In genomic region chr20:32761831-32762753, GRCh38 we compare ENCODE assay signal across 1 cellular context.
TF ChIP-seq lines count a peak whose summit lies in the region.

DNMT3B (plus strand) TSS chr20:32762385; CDS start chr20:32780324, 17,939 bp downstream.

TF ChIP-seq in HepG2, 621 proteins besides CTCF, POLR2A, EP300 and RAD21 (continued from another document):
- TF ChIP-seq ZNF264 (CRISPR knock-in tag; IDR thresholded peaks at IDR 0.05) = no peak
- TF ChIP-seq SMAD9 (CRISPR knock-in tag; IDR thresholded peaks at IDR 0.05) = no peak
- peak; percentile 56 for TF ChIP-seq PHF20 (CRISPR knock-in tag; IDR thresholded peaks at IDR 0.05)
- no peak for TF ChIP-seq ZNF432 (CRISPR knock-in tag; IDR thresholded peaks at IDR 0.05; ENCODE audit: borderline replicate concordance)
- peak; percentile 41; the same call in 1 of the 2 replicates for TF ChIP-seq ZNF629 (CRISPR knock-in tag; conservative IDR thresholded peaks at IDR 0.05)
- no peak for TF ChIP-seq ZNF329 (CRISPR knock-in tag; IDR thresholded peaks at IDR 0.05; ENCODE audit: low read depth)
- TF ChIP-seq ATAD3A (CRISPR knock-in tag; IDR thresholded peaks at IDR 0.05) = peak; percentile 31; the same call in 1 of the 2 replicates
- no peak; the same call in 1 of the 2 replicates for TF ChIP-seq ZNF350 (CRISPR knock-in tag; IDR thresholded peaks at IDR 0.05; ENCODE audit: borderline replicate concordance, low read depth)
- TF ChIP-seq RBM39 (IDR thresholded peaks at IDR 0.05; ENCODE audit: low read depth, low read length, poor library complexity, severe bottlenecking) = no peak
- no peak for TF ChIP-seq ZNF496 (CRISPR knock-in tag; IDR thresholded peaks at IDR 0.05; ENCODE audit: insufficient replicate concordance)
- no peak for TF ChIP-seq AGO2 (optimal IDR thresholded peaks at IDR 0.05; ENCODE audit: low read depth, low read length)
- TF ChIP-seq ZNF772 (CRISPR knock-in tag; IDR thresholded peaks at IDR 0.05) = peak; percentile 49; the same call in 1 of the 2 replicates
- TF ChIP-seq ZNF878 (CRISPR knock-in tag; IDR thresholded peaks at IDR 0.05) = no peak
- TF ChIP-seq DZIP1 (CRISPR knock-in tag; IDR thresholded peaks at IDR 0.05) = no peak
- TF ChIP-seq ZSCAN25 (CRISPR knock-in tag; IDR thresholded peaks at IDR 0.05) = peak; percentile 52; the same call in 1 of the 2 replicates
- no peak; the same call in 1 of the 2 replicates for TF ChIP-seq POGZ (CRISPR knock-in tag; IDR thresholded peaks at IDR 0.05)
- no peak for TF ChIP-seq ZNF274 (CRISPR knock-in tag; IDR thresholded peaks at IDR 0.05)
- no peak for TF ChIP-seq MIER3 (CRISPR knock-in tag; IDR thresholded peaks at IDR 0.05; ENCODE audit: borderline replicate concordance)
- no peak for TF ChIP-seq NR3C1 (CRISPR knock-in tag; IDR thresholded peaks at IDR 0.05)
- peak; percentile 54; the same call in 1 of the 2 replicates for TF ChIP-seq SPEN (CRISPR knock-in tag; IDR thresholded peaks at IDR 0.05; ENCODE audit: low read depth)
- TF ChIP-seq AKNA (CRISPR knock-in tag; IDR thresholded peaks at IDR 0.05; ENCODE audit: borderline replicate concordance) = no peak
- no peak for TF ChIP-seq ZNF10 (CRISPR knock-in tag; IDR thresholded peaks at IDR 0.05; ENCODE audit: borderline replicate concordance, low read depth)
